Comparison of ENCODE assay signal across 28 cellular contexts in the genomic region with DNA sequence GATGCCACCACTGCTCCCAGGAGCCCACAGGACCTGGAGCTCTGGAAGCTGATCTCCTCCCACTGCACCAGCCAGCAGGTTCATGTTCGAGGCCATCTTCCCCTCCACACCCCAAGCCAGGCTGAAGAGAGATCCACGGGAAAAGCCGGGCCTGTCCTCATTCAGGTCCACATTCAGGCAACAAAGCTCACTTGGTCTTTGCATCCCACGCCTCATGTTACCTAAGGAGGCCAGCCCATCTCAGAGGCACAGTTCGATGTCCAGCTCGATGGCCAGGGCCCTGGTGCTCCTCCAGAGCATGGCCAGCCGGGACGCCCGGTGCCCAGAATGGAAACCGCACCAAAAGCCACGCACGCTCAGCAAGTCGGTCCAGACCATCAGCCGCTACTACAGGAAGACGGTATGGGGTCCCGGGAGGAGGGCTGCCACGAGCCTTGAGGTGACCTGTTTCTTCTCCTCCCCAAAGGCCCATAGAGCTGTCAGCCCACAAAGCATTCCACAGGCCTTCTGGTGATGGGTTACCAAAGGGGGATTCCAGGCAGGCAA. TPM values are rescaled to one million over a fixed set of nuclear protein-coding genes. Genes with fewer than 3 reads are reported as not detected.
"Had no signal": no experiment of that assay in that cellular context is flagged by ENCODE, and none has a peak within 500 bp of the region (broad histone marks: within the 10 kb centered on the region; RNA-seq: fewer than 3 reads in every experiment).

A gene (plus strand): TSS at position 51 of the 546 bp plus-strand sequence. CDS start 32 bp downstream, at position 83.

- H3K4me3 Mint-ChIP-seq: activated CD4-positive, alpha-beta memory T cell treated with anti-CD3 and anti-CD28 coated beads, Interleukin-2, amount 10 ng/mL, durations not matched to agents 7 days and 5 days; activated CD4-positive, alpha-beta T cell treated with anti-CD3 and anti-CD28 coated beads, Interleukin-2, amount 10 ng/mL, durations not matched to agents 7 days and 5 days; activated naive CD4-positive, alpha-beta T cell treated with anti-CD3 and anti-CD28 coated beads for 36 hours; activated naive CD8-positive, alpha-beta T cell; activated T-helper 17 cell treated with anti-CD3 and anti-CD28 coated beads, Interleukin-2, amount 50 U/mL, for 72 hours; T-helper 1 cell treated with Interleukin-12 subunit alpha and Interleukin-12 subunit beta and Interleukin-4 antibody, amounts not matched to agents 30 μg/mL and 1 μg/mL, for 36 hours had no signal

- H3K27me3 Mint-ChIP-seq: activated CD4-positive, alpha-beta memory T cell treated with anti-CD3 and anti-CD28 coated beads, Interleukin-2, amount 10 ng/mL, durations not matched to agents 7 days and 5 days; activated naive CD8-positive, alpha-beta T cell; activated T-helper 17 cell treated with anti-CD3 and anti-CD28 coated beads, Interleukin-2, amount 50 U/mL, for 72 hours had no signal

- DNase-seq: activated CD4-positive, alpha-beta memory T cell treated with anti-CD3 and anti-CD28 coated beads, Interleukin-2, amount 10 ng/mL, durations not matched to agents 7 days and 5 days; activated CD4-positive, alpha-beta T cell treated with anti-CD3 and anti-CD28 coated beads, Interleukin-2, amount 10 ng/mL, durations not matched to agents 7 days and 5 days; activated CD4-positive, CD25-positive, alpha-beta regulatory T cell; activated gamma-delta T cell; activated naive CD4-positive, alpha-beta T cell treated with anti-CD3 and anti-CD28 coated beads for 36 hours; activated T-cell treated with anti-CD3 and anti-CD28 coated beads for 4 hours; activated T-cell treated with anti-CD3 and anti-CD28 coated beads, Interleukin-2, amount 50 U/mL, for 48 hours; amygdala; Kasumi-1; KBM-7; NCI-H1048; NCI-H1417; NCI-H1930; NCI-H2171; NCI-H2227 treated with DMSO at 0.1 percent for 48 hours; NCI-H446 treated with DMSO at 0.1 percent for 48 hours; NCI-H524 treated with DMSO at 0.1 percent for 48 hours; NCI-H774; SHP77 treated with DMSO at 0.1 percent for 48 hours; T-helper 9 cell had no signal

- H3K27ac Mint-ChIP-seq: activated CD4-positive, alpha-beta memory T cell treated with anti-CD3 and anti-CD28 coated beads, Interleukin-2, amount 10 ng/mL, durations not matched to agents 7 days and 5 days; activated CD4-positive, alpha-beta T cell treated with anti-CD3 and anti-CD28 coated beads, Interleukin-2, amount 10 ng/mL, durations not matched to agents 7 days and 5 days; activated naive CD4-positive, alpha-beta T cell treated with anti-CD3 and anti-CD28 coated beads for 36 hours; activated naive CD8-positive, alpha-beta T cell; activated T-helper 17 cell treated with anti-CD3 and anti-CD28 coated beads, Interleukin-2, amount 50 U/mL, for 72 hours; brain; T-helper 1 cell treated with Interleukin-12 subunit alpha and Interleukin-12 subunit beta and Interleukin-4 antibody, amounts not matched to agents 30 μg/mL and 1 μg/mL, for 36 hours had no signal

- H3K36me3 Mint-ChIP-seq: activated naive CD8-positive, alpha-beta T cell; brain had no signal

- ATAC-seq: activated T-helper 17 cell treated with anti-CD3 and anti-CD28 coated beads, Interleukin-2, amount 50 U/mL, for 72 hours had no signal

RNA-seq across cellular contexts. Expression of the gene that starts here (rescaled TPM):
- total RNA-seq: activated CD4-positive, alpha-beta memory T cell treated with anti-CD3 and anti-CD28 coated beads, Interleukin-2, amount 10 ng/mL, durations not matched to agents 7 days and 5 days; activated CD4-positive, alpha-beta T cell treated with anti-CD3 and anti-CD28 coated beads, Interleukin-2, amount 10 ng/mL, durations not matched to agents 7 days and 5 days; activated CD8-positive, alpha-beta memory T cell treated with anti-CD3 and anti-CD28 coated beads for 36 hours; activated naive CD4-positive, alpha-beta T cell treated with anti-CD3 and anti-CD28 coated beads for 36 hours; activated T-helper 17 cell treated with anti-CD3 and anti-CD28 coated beads, Interleukin-2, amount 50 U/mL, for 72 hours; astrocyte; OCI-LY7; RPMI7951 had no signal
